ENCODE assay signal across 8 cellular contexts in the genomic region with DNA sequence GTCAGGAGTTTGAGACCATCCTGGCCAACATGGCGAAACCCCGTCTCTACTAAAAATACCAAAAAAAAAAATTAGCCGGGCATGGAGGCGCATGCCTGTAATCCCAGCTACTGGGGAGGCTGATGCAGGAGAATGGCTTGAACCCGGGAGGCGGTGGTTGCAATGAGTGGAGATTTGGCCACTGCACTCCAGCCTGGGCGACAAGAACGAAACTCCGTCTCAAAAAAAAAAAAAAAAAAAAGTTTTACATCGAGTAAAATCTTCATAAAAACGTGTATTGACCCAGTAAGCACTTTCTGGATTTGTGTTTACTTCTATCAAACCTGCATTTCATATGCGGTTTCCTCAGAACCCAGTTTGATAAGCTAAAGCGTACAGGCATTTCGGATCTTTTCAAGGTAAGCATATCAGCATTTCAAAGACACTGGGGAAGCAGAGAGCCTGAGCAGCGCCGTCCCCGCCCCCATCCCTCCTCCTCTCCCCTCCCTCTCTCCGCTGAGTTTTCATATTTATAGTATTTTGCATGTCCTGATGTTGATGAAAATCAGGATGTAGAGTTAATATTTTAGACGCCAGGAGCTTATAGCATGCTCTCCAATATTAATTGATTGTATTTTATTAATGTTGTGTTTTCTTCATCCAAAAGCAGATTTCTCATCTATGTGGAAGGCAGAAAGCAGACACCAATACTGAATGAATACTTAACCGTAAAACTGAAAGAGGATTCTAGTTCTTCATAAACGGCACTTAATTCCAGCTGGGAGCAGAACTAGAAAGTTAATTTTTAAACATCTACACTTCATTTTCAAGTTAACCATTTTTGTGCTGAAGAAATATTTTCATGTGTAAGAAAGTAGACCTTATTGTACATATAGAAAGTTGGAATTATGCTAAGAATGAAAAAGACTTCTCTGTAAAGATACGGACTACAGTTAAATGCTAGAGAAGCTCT. TPM values are rescaled to one million over a fixed set of nuclear protein-coding genes. Genes with fewer than 3 reads are reported as not detected.
DNase-seq lines count a peak whose midpoint lies in the region; ATAC-seq and TF ChIP-seq lines count a peak whose summit lies in the region.

No MANE protein-coding gene starts in this region.

- H3K4me1 ChIP-seq in liver (ENCODE audit: control insufficient read depth in 4 of 4, insufficient read depth in 4 of 4, low read length in 3 of 4): peaks cover 0 to 10% (median 7%) of the 10 kb centered on the region in 4 donors
- peaks cover 0 to 13% (median 2%) of the 10 kb centered on the region in 4 donors for H3K4me1 ChIP-seq in upper lobe of left lung

- H3K36me3 ChIP-seq in liver (ENCODE audit: control insufficient read depth in 4 of 4, insufficient read depth in 3 of 4, low read depth in 1 of 4, low read length in 3 of 4) (no peaks in the 10 kb centered on the region), upper lobe of left lung (no peaks in the 10 kb centered on the region)

- TF ChIP-seq CTCF in liver (IDR thresholded peaks at IDR 0.05; ENCODE audit: low read depth, low read length, missing input control): no peak
- no peak for TF ChIP-seq CTCF in upper lobe of left lung (IDR thresholded peaks at IDR 0.05)

- H3K27me3 Mint-ChIP-seq in activated T-helper 2 cell treated with anti-CD3 and anti-CD28 coated beads, Interferon-gamma antibody, Interleukin-2, Interleukin-4, amounts not matched to agents 10 μg/mL and 5 μg/mL and 100 μg/mL, durations not matched to agents 14 hours and 24 hours and 36 hours (ENCODE audit: low read depth): peaks cover 25% of the 10 kb centered on the region

- no peaks in the 10 kb centered on the region for H3K36me3 Mint-ChIP-seq in activated T-helper 2 cell treated with anti-CD3 and anti-CD28 coated beads, Interferon-gamma antibody, Interleukin-2, Interleukin-4, amounts not matched to agents 10 μg/mL and 5 μg/mL and 100 μg/mL, durations not matched to agents 14 hours and 24 hours and 36 hours (ENCODE audit: low read depth)

- H3K4me1 Mint-ChIP-seq in activated T-helper 2 cell treated with anti-CD3 and anti-CD28 coated beads, Interferon-gamma antibody, Interleukin-2, Interleukin-4, amounts not matched to agents 10 μg/mL and 5 μg/mL and 100 μg/mL, durations not matched to agents 14 hours and 24 hours and 36 hours (ENCODE audit: low read depth): peaks cover 2% of the 10 kb centered on the region

- no peak for TF ChIP-seq EP300 in upper lobe of left lung (IDR thresholded peaks at IDR 0.05)

- H3K27me3 ChIP-seq in liver (ENCODE audit: control insufficient read depth in 4 of 4, insufficient read depth in 4 of 4, low read length in 3 of 4) (no peaks in the 10 kb centered on the region), upper lobe of left lung (no peaks in the 10 kb centered on the region)

- peak; percentile 55 for DNase-seq in activated effector memory CD4-positive, alpha-beta T cell treated with anti-CD3 and anti-CD28 coated beads, Interleukin-2, amount 50 U/mL, for 16 hours
- DNase-seq in activated effector memory CD4-positive, alpha-beta T cell treated with Interleukin-2 at 50 U/mL for 16 hours: no peak
- DNase-seq in activated T-helper 2 cell treated with anti-CD3 and anti-CD28 coated beads, Interferon-gamma antibody, Interleukin-2, Interleukin-4, amounts not matched to agents 10 μg/mL and 5 μg/mL and 100 μg/mL, durations not matched to agents 14 hours and 24 hours and 36 hours (ENCODE audit: low spot score): no peak
- no peak for DNase-seq in upper lobe of left lung
- DNase-seq in AG08395 (ENCODE audit: low spot score): no peak
- DNase-seq in activated CD4-positive, CD25-positive, alpha-beta regulatory T cell (lab: John Stamatoyannopoulos, UW): no peak

- TF ChIP-seq RAD21 in liver (IDR thresholded peaks at IDR 0.05): no peak

- TF ChIP-seq POLR2A in upper lobe of left lung (IDR thresholded peaks at IDR 0.05): no peak

- H3K9me3 ChIP-seq in liver (ENCODE audit: control insufficient read depth in 4 of 4, low read length in 3 of 4): no peaks in the 10 kb centered on the region
- H3K9me3 ChIP-seq in upper lobe of left lung: no peaks in the 10 kb centered on the region

- ATAC-seq in upper lobe of left lung (ENCODE audit: low FRiP score in 2 of 2) (peak in 1 of 2 donors; percentile 61), HG03521 (IDR thresholded peaks at IDR 0.05; ENCODE audit: unreplicated experiment) (no peak)

- peak overlapping the region; percentile 54 to 74 for H3K9ac ChIP-seq in liver (ENCODE audit: low read depth in 1 of 2, low read length in 2 of 2)

- WGBS in liver: 14% methylated on average over 22 of the region's 22 CpGs
- WGBS in upper lobe of left lung, 2 donors: 15 to 21% methylated on average over 22 of the region's 22 CpGs

- intact Hi-C loops in activated T-helper 2 cell treated with anti-CD3 and anti-CD28 coated beads, Interferon-gamma antibody, Interleukin-2, Interleukin-4, amounts not matched to agents 10 μg/mL and 5 μg/mL and 100 μg/mL, durations not matched to agents 14 hours and 24 hours and 36 hours (cut with micrococcal nuclease): no loop called here

- H3K27ac ChIP-seq in liver (ENCODE audit: low read depth in 1 of 2, low read length in 2 of 2): peak overlapping the region; percentile 43 to 65
- peak overlapping the region in 2 of 4 donors; percentile 4 to 23 for H3K27ac ChIP-seq in upper lobe of left lung

- H3K27ac Mint-ChIP-seq in activated T-helper 2 cell treated with anti-CD3 and anti-CD28 coated beads, Interferon-gamma antibody, Interleukin-2, Interleukin-4, amounts not matched to agents 10 μg/mL and 5 μg/mL and 100 μg/mL, durations not matched to agents 14 hours and 24 hours and 36 hours: no peak overlapping the region

- H3K4me3 ChIP-seq in liver (ENCODE audit: low read depth in 1 of 3, low read length in 3 of 3) (peak overlapping the region; percentile 56 to 72 (median 66)), upper lobe of left lung (peak overlapping the region in 3 of 4 donors; percentile 21 to 42 (median 36))

- peak overlapping the region; percentile 8 for H3K4me3 Mint-ChIP-seq in activated T-helper 2 cell treated with anti-CD3 and anti-CD28 coated beads, Interferon-gamma antibody, Interleukin-2, Interleukin-4, amounts not matched to agents 10 μg/mL and 5 μg/mL and 100 μg/mL, durations not matched to agents 14 hours and 24 hours and 36 hours (ENCODE audit: low read depth)

- no peaks in the 10 kb centered on the region for H3K9me3 Mint-ChIP-seq in activated T-helper 2 cell treated with anti-CD3 and anti-CD28 coated beads, Interferon-gamma antibody, Interleukin-2, Interleukin-4, amounts not matched to agents 10 μg/mL and 5 μg/mL and 100 μg/mL, durations not matched to agents 14 hours and 24 hours and 36 hours

TF ChIP-seq in liver, 16 proteins besides CTCF, POLR2A, EP300 and RAD21:
- no peak for TF ChIP-seq FOXA2 (IDR thresholded peaks at IDR 0.05)
- peak; percentile 38 for TF ChIP-seq YY1 (IDR thresholded peaks at IDR 0.05)
TF ChIP-seq in liver: peak in this region for 1.

RNA-seq across cellular contexts. Expression of a gene that starts 9.2 kb away (rescaled TPM):
- total RNA-seq in activated T-helper 2 cell treated with anti-CD3 and anti-CD28 coated beads, Interferon-gamma antibody, Interleukin-2, Interleukin-4, amounts not matched to agents 10 μg/mL and 5 μg/mL and 100 μg/mL, durations not matched to agents 14 hours and 24 hours and 36 hours: 28.8 and 29.0 TPM in 2 replicates
- total RNA-seq in liver (10 to 100 TPM; 18.3 to 52.5 TPM), upper lobe of left lung (100 to 1,000 TPM in 1 of 6 donors, 10 to 100 TPM in 5; 34.2 to 137 (median 46.9) TPM)
- 10 to 100 TPM; 12.4 to 15.8 TPM for polyA plus RNA-seq in liver

RNA-seq across cellular contexts. Expression of a gene that starts 51.7 kb away (rescaled TPM):
- 0.39 and 0.62 TPM in 2 replicates for total RNA-seq in activated T-helper 2 cell treated with anti-CD3 and anti-CD28 coated beads, Interferon-gamma antibody, Interleukin-2, Interleukin-4, amounts not matched to agents 10 μg/mL and 5 μg/mL and 100 μg/mL, durations not matched to agents 14 hours and 24 hours and 36 hours
- total RNA-seq in liver: under 1 TPM; 0.28 to 0.67 TPM
- polyA plus RNA-seq in liver: under 1 TPM in 1 of 2 donors, not detected in 1; 0.03 TPM
- total RNA-seq in upper lobe of left lung: 1 to 10 TPM in 1 of 6 donors, under 1 TPM in 3, not detected in 2; 0.30 to 1.0 (median 0.64) TPM
